ENCODE assay signal across 1 cellular context in genomic region chr4:2412885-2413716, GRCh38.
TF ChIP-seq lines count a peak whose summit lies in the region.

No MANE protein-coding gene starts in this region.

TF ChIP-seq in GM12878, 131 proteins besides CTCF, POLR2A, EP300 and RAD21 (continues in another document):
- TF ChIP-seq CEBPB (IDR thresholded peaks at IDR 0.05; ENCODE audit: borderline replicate concordance in 1 of 2, low read depth in 2 of 2, low read length in 2 of 2) (no peak), ZNF24 (IDR thresholded peaks at IDR 0.05) (0 out of 2 replicates have a peak, but pooled peaks have one; percentile 9), SPI1 (IDR thresholded peaks at IDR 0.05; ENCODE audit: borderline replicate concordance, insufficient read depth, low read depth, low read length) (peak; percentile 57; the same call in 1 of the 2 replicates), RELA (IDR thresholded peaks at IDR 0.05; ENCODE audit: borderline replicate concordance, partially characterized antibody) (no peak), JUNB (IDR thresholded peaks at IDR 0.05) (peak; percentile 5; the same call in 1 of the 2 replicates), MEF2B (IDR thresholded peaks at IDR 0.05; ENCODE audit: partially characterized antibody, poor library complexity, severe bottlenecking) (peak; percentile 94), FOXK2 (IDR thresholded peaks at IDR 0.05) (no peak), MEF2A (IDR thresholded peaks at IDR 0.05; ENCODE audit: insufficient read depth, low read depth, low read length) (no peak), TAF1 (IDR thresholded peaks at IDR 0.05; ENCODE audit: borderline replicate concordance, low read depth, low read length) (peak; percentile 27; the same call in 1 of the 2 replicates), RELB (IDR thresholded peaks at IDR 0.05; ENCODE audit: low read depth) (peak; percentile 66; the same call in 1 of the 2 replicates), BHLHE40 (IDR thresholded peaks at IDR 0.05; ENCODE audit: borderline replicate concordance in 1 of 2, low read depth in 2 of 2, low read length in 1 of 2) (peak; percentile 93 to 96), NKRF (conservative IDR thresholded peaks at IDR 0.05) (peak; percentile 67), POU2F2 (IDR thresholded peaks at IDR 0.05; ENCODE audit: borderline replicate concordance, low read depth, low read length) (peak; percentile 72; the same call in 1 of the 3 replicates), SUZ12 (IDR thresholded peaks at IDR 0.05; ENCODE audit: unreplicated experiment) (no peak), CREM (IDR thresholded peaks at IDR 0.05; ENCODE audit: low read depth) (peak; percentile 68), SREBF1 (IDR thresholded peaks at IDR 0.05; ENCODE audit: low read length) (no peak), BCLAF1 (IDR thresholded peaks at IDR 0.05) (no peak), MYC (IDR thresholded peaks at IDR 0.05; ENCODE audit: insufficient read depth, insufficient read length, insufficient replicate concordance, low read length, severe bottlenecking) (peak; percentile 60), RFX5 (IDR thresholded peaks at IDR 0.05; ENCODE audit: low read depth, low read length) (no peak), FOS (IDR thresholded peaks at IDR 0.05; ENCODE audit: borderline replicate concordance, extremely low read depth, insufficient read length) (no peak), EED (IDR thresholded peaks at IDR 0.05; ENCODE audit: low read depth) (peak; percentile 81), TCF3 (IDR thresholded peaks at IDR 0.05; ENCODE audit: borderline replicate concordance, insufficient read depth, low read depth, low read length) (0 out of 2 replicates have a peak, but pooled peaks have one; percentile 9), CHD1 (IDR thresholded peaks at IDR 0.05; ENCODE audit: low read depth, low read length) (0 out of 2 replicates have a peak, but pooled peaks have one; percentile 35), SIX5 (IDR thresholded peaks at IDR 0.05; ENCODE audit: low read depth, low read length, severe bottlenecking) (no peak), REST (IDR thresholded peaks at IDR 0.05; ENCODE audit: low read depth, low read length) (no peak), PAX8 (IDR thresholded peaks at IDR 0.05) (no peak), YBX1 (IDR thresholded peaks at IDR 0.05) (no peak), ZNF687 (IDR thresholded peaks at IDR 0.05) (peak; percentile 68; the same call in 1 of the 2 replicates), NRF1 (conservative IDR thresholded peaks at IDR 0.05; ENCODE audit: low read depth, low read length) (no peak), ZBTB11 (CRISPR knock-in tag; IDR thresholded peaks at IDR 0.05) (no peak), TCF7 (IDR thresholded peaks at IDR 0.05; ENCODE audit: borderline replicate concordance) (peak; percentile 89), NR2C2 (IDR thresholded peaks at IDR 0.05; ENCODE audit: borderline replicate concordance, control insufficient read depth, insufficient read length, low read depth) (no peak), RUNX3 (IDR thresholded peaks at IDR 0.05; ENCODE audit: low read length) (peak; percentile 97), POLR2AphosphoS2 (IDR thresholded peaks at IDR 0.05; ENCODE audit: low read depth, low read length) (no peak), SRF (IDR thresholded peaks at IDR 0.05; ENCODE audit: low read depth in 2 of 2, low read length in 2 of 2) (no peak), RAD51 (IDR thresholded peaks at IDR 0.05) (no peak), MTA2 (IDR thresholded peaks at IDR 0.05; ENCODE audit: low read depth) (peak; percentile 62), FOXM1 (IDR thresholded peaks at IDR 0.05; ENCODE audit: low read depth, low read length) (0 out of 2 replicates have a peak, but pooled peaks have one; percentile 54)
